8 cellular contexts compared by ENCODE assay signal in the genomic region with DNA sequence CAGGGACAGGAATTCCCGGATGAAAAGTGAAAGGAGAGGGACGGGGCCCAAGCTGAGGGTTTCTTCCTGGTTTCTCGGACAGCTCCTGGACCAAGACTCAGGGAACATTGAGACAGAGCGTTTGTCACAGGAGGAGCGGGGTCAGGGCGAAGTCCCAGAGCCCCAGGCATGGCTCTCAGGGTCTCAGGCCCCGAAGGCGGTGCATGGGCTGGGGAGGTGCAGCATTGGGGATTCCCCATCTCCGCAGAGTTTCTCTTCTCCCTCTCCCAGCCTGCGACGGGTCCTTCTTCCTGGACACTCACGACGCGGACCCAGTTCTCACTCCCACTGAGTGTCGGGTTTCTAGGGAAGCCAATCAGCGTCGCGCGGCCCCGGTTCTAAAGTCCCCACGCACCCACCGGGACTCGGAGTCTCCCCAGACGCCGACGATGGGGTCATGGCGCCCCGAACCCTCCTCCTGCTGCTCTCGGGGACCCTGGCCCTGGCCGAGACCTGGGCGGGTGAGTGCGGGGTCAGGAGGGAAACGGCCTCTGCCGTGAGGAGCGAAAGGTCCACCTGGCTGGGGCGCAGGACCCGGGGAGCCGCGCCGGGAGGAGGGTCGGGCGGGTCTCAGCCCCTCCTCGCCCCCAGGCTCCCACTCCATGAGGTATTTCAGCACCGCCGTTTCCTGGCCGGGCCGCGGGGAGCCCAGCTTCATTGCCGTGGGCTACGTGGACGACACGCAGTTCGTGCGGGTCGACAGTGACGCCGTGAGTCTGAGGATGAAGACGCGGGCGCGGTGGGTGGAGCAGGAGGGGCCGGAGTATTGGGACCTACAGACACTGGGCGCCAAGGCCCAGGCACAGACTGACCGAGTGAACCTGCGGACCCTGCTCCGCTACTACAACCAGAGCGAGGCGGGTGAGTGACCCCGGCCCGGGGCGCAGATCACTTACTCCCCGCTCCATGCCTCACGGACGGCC. TPM values are rescaled to one million over a fixed set of nuclear protein-coding genes. Genes with fewer than 3 reads are reported as not detected.
DNase-seq lines count a peak whose midpoint lies in the region; ATAC-seq, FAIRE-seq and TF ChIP-seq lines count a peak whose summit lies in the region.

No MANE protein-coding gene starts in this region.

- peaks cover 13% of the 10 kb centered on the region for H3K27me3 Mint-ChIP-seq in CD8-positive, alpha-beta T cell (ENCODE audit: low read depth)
- peaks cover 30% of the 10 kb centered on the region for H3K27me3 Mint-ChIP-seq in activated CD4-positive, alpha-beta T cell treated with anti-CD3 and anti-CD28 coated beads, Interleukin-2, amount 10 ng/mL, durations not matched to agents 7 days and 5 days
- peaks cover 32 to 36% (median 33%) of the 10 kb centered on the region in 3 donors for H3K27me3 Mint-ChIP-seq in naive B cell

- H3K4me1 ChIP-seq in CD8-positive, alpha-beta T cell (ENCODE audit: insufficient read depth, low read length): peaks cover 20% of the 10 kb centered on the region
- peaks cover 7 to 11% of the 10 kb centered on the region in 2 donors for H3K4me1 ChIP-seq in esophagus (ENCODE audit: control insufficient read depth in 2 of 2, insufficient read depth in 2 of 2, low read length in 1 of 2)
- H3K4me1 ChIP-seq in vagina: peaks cover 19% of the 10 kb centered on the region

- intact Hi-C loops in CD8-positive, alpha-beta T cell (cut with DNase I, micrococcal nuclease): loop anchor here in 1 of 2 experiments (5.0 kb wide), 1 partner anchor 104 kb away; no protein-coding TSS in a partner anchor
- intact Hi-C loops in vagina (cut with DNase I): no loop called here

- H3K9me3 ChIP-seq in CD8-positive, alpha-beta T cell (ENCODE audit: low read length): no peaks in the 10 kb centered on the region
- H3K9me3 ChIP-seq in esophagus (ENCODE audit: control insufficient read depth in 2 of 2, insufficient read depth in 1 of 2, low read depth in 1 of 2, low read length in 1 of 2) (no peaks in the 10 kb centered on the region), vagina (no peaks in the 10 kb centered on the region)

- POLR2A ChIA-PET in CD8-positive, alpha-beta T cell (lab: Charles Lee): no interaction called here
- POLR2A ChIA-PET in activated CD4-positive, alpha-beta T cell treated with anti-CD3 and anti-CD28 coated beads, Interleukin-2, amount 10 ng/mL, durations not matched to agents 7 days and 5 days (lab: Charles Lee): no interaction called here

- CTCF ChIA-PET in CD8-positive, alpha-beta T cell (lab: Charles Lee): no interaction called here
- CTCF ChIA-PET in activated CD4-positive, alpha-beta T cell treated with anti-CD3 and anti-CD28 coated beads, Interleukin-2, amount 10 ng/mL, durations not matched to agents 7 days and 5 days (lab: Charles Lee): interaction anchor here (0.5 to 1.4 kb wide), 4 partner anchors 14 to 573 kb away, joined by 3 read pairs; no protein-coding TSS in a partner anchor

- H3K27ac Mint-ChIP-seq in CD8-positive, alpha-beta T cell: no peak overlapping the region
- H3K27ac Mint-ChIP-seq in activated CD4-positive, alpha-beta T cell treated with anti-CD3 and anti-CD28 coated beads, Interleukin-2, amount 10 ng/mL, durations not matched to agents 7 days and 5 days: no peak overlapping the region
- peak overlapping the region in 1 of 6 donors; percentile 68 for H3K27ac Mint-ChIP-seq in naive B cell

- no peaks in the 10 kb centered on the region for H3K9me3 Mint-ChIP-seq in CD8-positive, alpha-beta T cell
- no peaks in the 10 kb centered on the region for H3K9me3 Mint-ChIP-seq in activated CD4-positive, alpha-beta T cell treated with anti-CD3 and anti-CD28 coated beads, Interleukin-2, amount 10 ng/mL, durations not matched to agents 7 days and 5 days
- H3K9me3 Mint-ChIP-seq in naive B cell: no peaks in the 10 kb centered on the region

- H3K36me3 ChIP-seq in CD8-positive, alpha-beta T cell (ENCODE audit: insufficient read depth, low read length): no peaks in the 10 kb centered on the region
- no peaks in the 10 kb centered on the region for H3K36me3 ChIP-seq in esophagus (ENCODE audit: control insufficient read depth in 2 of 2, insufficient read depth in 2 of 2, low read length in 1 of 2)
- H3K36me3 ChIP-seq in vagina: no peaks in the 10 kb centered on the region

- TF ChIP-seq POLR2A in vagina (IDR thresholded peaks at IDR 0.05): no peak

- ATAC-seq in CD8-positive, alpha-beta T cell: peak; percentile 46
- ATAC-seq in naive B cell (ENCODE audit: low read depth in 2 of 2): peak; percentile 59 to 71

- WGBS in esophagus, 2 donors: 4% methylated on average over 70 to 74 of the region's 74 CpGs

- H3K4me3 Mint-ChIP-seq in CD8-positive, alpha-beta T cell: peak overlapping the region; percentile 75
- H3K4me3 Mint-ChIP-seq in activated CD4-positive, alpha-beta T cell treated with anti-CD3 and anti-CD28 coated beads, Interleukin-2, amount 10 ng/mL, durations not matched to agents 7 days and 5 days: peak overlapping the region; percentile 23
- H3K4me3 Mint-ChIP-seq in naive B cell: peak overlapping the region; percentile 80 to 91 (median 86)

- H3K4me3 ChIP-seq in CD8-positive, alpha-beta T cell (ENCODE audit: low read depth, low read length): peak overlapping the region; percentile 61
- H3K4me3 ChIP-seq in esophagus (ENCODE audit: low read depth in 1 of 2, low read length in 2 of 2) (peak overlapping the region; percentile 35 to 49), vagina (peak overlapping the region; percentile 59 to 61)

- peaks cover 31% of the 10 kb centered on the region for H3K36me3 Mint-ChIP-seq in CD8-positive, alpha-beta T cell
- peaks cover 3% of the 10 kb centered on the region for H3K36me3 Mint-ChIP-seq in activated CD4-positive, alpha-beta T cell treated with anti-CD3 and anti-CD28 coated beads, Interleukin-2, amount 10 ng/mL, durations not matched to agents 7 days and 5 days (ENCODE audit: low read depth)
- H3K36me3 Mint-ChIP-seq in naive B cell: peaks cover 0 to 7% of the 10 kb centered on the region in 2 donors

- no peak overlapping the region for H3K27ac ChIP-seq in CD8-positive, alpha-beta T cell (ENCODE audit: low read depth, low read length)
- peak overlapping the region in 1 of 2 donors; percentile 36 for H3K27ac ChIP-seq in esophagus (ENCODE audit: low read depth in 2 of 2, low read length in 1 of 2)
- H3K27ac ChIP-seq in vagina: peak overlapping the region; percentile 53

- peak in 3 of 7 experiments; percentile 20 to 54 (median 24) for DNase-seq in CD8-positive, alpha-beta T cell
- DNase-seq in activated CD4-positive, alpha-beta T cell treated with anti-CD3 and anti-CD28 coated beads, Interleukin-2, amount 10 ng/mL, durations not matched to agents 7 days and 5 days: no peak
- peak; percentile 12 for DNase-seq in naive B cell
- no peak for DNase-seq in vagina (ENCODE audit: extremely low spot score in 2 of 2)
- no peak for DNase-seq in NCI-H774 (lab: John Stamatoyannopoulos, UW)
- DNase-seq in NCI-H2081 treated with DMSO at 0.1 percent for 48 hours (lab: John Stamatoyannopoulos, UW): no peak
- no peak for DNase-seq in RCC 7860 (ENCODE audit: low spot score)

- FAIRE-seq in RCC 7860 (lab: Jason Lieb, UNC): no peak

- TF ChIP-seq CTCF in CD8-positive, alpha-beta T cell (IDR thresholded peaks at IDR 0.05): no peak
- no peak for TF ChIP-seq CTCF in vagina (IDR thresholded peaks at IDR 0.05)

- peaks cover 8% of the 10 kb centered on the region for H3K4me1 Mint-ChIP-seq in CD8-positive, alpha-beta T cell (ENCODE audit: low read depth)
- H3K4me1 Mint-ChIP-seq in activated CD4-positive, alpha-beta T cell treated with anti-CD3 and anti-CD28 coated beads, Interleukin-2, amount 10 ng/mL, durations not matched to agents 7 days and 5 days: peaks cover 12% of the 10 kb centered on the region
- H3K4me1 Mint-ChIP-seq in naive B cell: peaks cover 16 to 25% (median 18%) of the 10 kb centered on the region in 3 donors

- peaks cover 16% of the 10 kb centered on the region for H3K27me3 ChIP-seq in CD8-positive, alpha-beta T cell (ENCODE audit: insufficient read depth, low read length)
- H3K27me3 ChIP-seq in esophagus (ENCODE audit: control insufficient read depth in 1 of 2, insufficient read depth in 2 of 2, low read length in 2 of 2) (peaks cover 0 to 8% of the 10 kb centered on the region in 2 donors), vagina (no peaks in the 10 kb centered on the region)

RNA-seq across cellular contexts. Expression of gene POLR1H, which starts 54.6 kb away (rescaled TPM):
- 10 to 100 TPM; 26.6 to 30.7 TPM for total RNA-seq in CD8-positive, alpha-beta T cell
- total RNA-seq in activated CD4-positive, alpha-beta T cell treated with anti-CD3 and anti-CD28 coated beads, Interleukin-2, amount 10 ng/mL, durations not matched to agents 7 days and 5 days: 10 to 100 TPM; 52.9 to 59.1 TPM
- polyA plus RNA-seq in esophagus (10 to 100 TPM; 22.6 to 48.0 TPM), naive B cell (ENCODE audit: low read depth in 6 of 6) (100 to 1,000 TPM in 1 of 6 donors, 10 to 100 TPM in 5; 40.2 to 102 (median 85.7) TPM)
- 31.2 TPM for total RNA-seq in vagina

Comparison
In these comparisons a context has a peak if more than half of its experiments do, and no peak if none do; other contexts are left out.
1. H3K4me3 Mint-ChIP-seq: peak in every context shown above with its lines; median percentile 86 in naive B cell; 75 in CD8-positive, alpha-beta T cell; 23 in activated CD4-positive, alpha-beta T cell treated with anti-CD3 and anti-CD28 coated beads, Interleukin-2, amount 10 ng/mL, durations not matched to agents 7 days and 5 days.